Comparison of ENCODE assay signal across 16 cellular contexts in genomic region chr19:3545669-3546034, GRCh38. TPM values are rescaled to one million over a fixed set of nuclear protein-coding genes. Genes with fewer than 3 reads are reported as not detected.
DNase-seq lines count a peak whose midpoint lies in the region; ATAC-seq, FAIRE-seq and TF ChIP-seq lines count a peak whose summit lies in the region.
"Had no signal": no experiment of that assay in that cellular context is flagged by ENCODE, and none has a peak within 500 bp of the region (broad histone marks: within the 10 kb centered on the region; RNA-seq: fewer than 3 reads in every experiment).

No MANE protein-coding gene starts in this region.

- peaks cover 4% of the 10 kb centered on the region for H4K20me1 ChIP-seq in keratinocyte (ENCODE audit: control insufficient read depth, extremely low read depth, insufficient read depth, low read length)

- POLR2A ChIA-PET in activated CD8-positive, alpha-beta T cell treated with anti-CD3 and anti-CD28 coated beads for 36 hours (lab: Charles Lee), result interaction anchor here (1.2 kb wide), 1 partner anchor 11 kb away, joined by 8 read pairs; the partner anchor contains the start of gene MFSD12

- no peaks in the 10 kb centered on the region for H3K79me2 ChIP-seq in keratinocyte (ENCODE audit: control insufficient read depth, insufficient read depth, low read length)

- no peak overlapping the region for H2AFZ ChIP-seq in keratinocyte (ENCODE audit: control insufficient read depth, low read length)

- intact Hi-C loops in activated naive CD4-positive, alpha-beta T cell treated with anti-CD3 and anti-CD28 coated beads for 36 hours (cut with micrococcal nuclease), result loop anchor here (1.0 to 2.0 kb wide), 2 partner anchors 73 to 161 kb away; no protein-coding TSS in a partner anchor
- intact Hi-C loops in activated CD8-positive, alpha-beta T cell treated with anti-CD3 and anti-CD28 coated beads for 36 hours (cut with micrococcal nuclease), result no loop called here
- intact Hi-C loops in left ventricle myocardium inferior (cut with micrococcal nuclease), result no loop called here

- peaks cover 6% of the 10 kb centered on the region for H3K36me3 Mint-ChIP-seq in activated naive CD4-positive, alpha-beta T cell treated with anti-CD3 and anti-CD28 coated beads for 36 hours (ENCODE audit: low read depth)
- peaks cover 9% of the 10 kb centered on the region for H3K36me3 Mint-ChIP-seq in activated CD8-positive, alpha-beta T cell treated with anti-CD3 and anti-CD28 coated beads for 36 hours (ENCODE audit: low read depth)

- no peak for DNase-seq in activated naive CD4-positive, alpha-beta T cell treated with anti-CD3 and anti-CD28 coated beads for 36 hours
- DNase-seq in activated naive CD4-positive, alpha-beta T cell (lab: John Stamatoyannopoulos, UW), result no peak
- no peak for DNase-seq in activated CD8-positive, alpha-beta T cell treated with anti-CD3 and anti-CD28 coated beads for 36 hours
- DNase-seq in keratinocyte (ENCODE audit: low read depth, low spot score) (no peak), substantia nigra (lab: John Stamatoyannopoulos, UW) (no peak), cortex of kidney (lab: John Stamatoyannopoulos, UW) (no peak), left ventricle myocardium inferior (no peak)
- no peak for DNase-seq in activated CD4-positive, CD25-positive, alpha-beta regulatory T cell (lab: John Stamatoyannopoulos, UW)
- DNase-seq: NCI-H2171 had no signal

- peak overlapping the region; percentile 30 for H3K4me2 ChIP-seq in keratinocyte (ENCODE audit: control insufficient read depth, extremely low read depth, insufficient read depth, low read depth, low read length)

- CTCF ChIA-PET in activated naive CD4-positive, alpha-beta T cell treated with anti-CD3 and anti-CD28 coated beads for 36 hours (lab: Charles Lee), result interaction anchor here (0.5 to 3.0 kb wide), 8 partner anchors 10 to 109 kb away, joined by 3 to 32 read pairs (median 4); partner anchors contain the start of genes GIPC3 and MFSD12
- CTCF ChIA-PET in activated CD8-positive, alpha-beta T cell treated with anti-CD3 and anti-CD28 coated beads for 36 hours (lab: Charles Lee), result interaction anchor here (1.1 to 4.2 kb wide), 11 partner anchors 11 to 72 kb away, joined by 3 to 56 read pairs (median 5); partner anchors contain the start of genes GIPC3 and MFSD12

- H3K27ac ChIP-seq in keratinocyte (ENCODE audit: control insufficient read depth, insufficient read depth, low read length) (no peak overlapping the region), substantia nigra (ENCODE audit: low read depth, low read length, poor library complexity, severe bottlenecking) (peak overlapping the region; percentile 94), left ventricle myocardium inferior (replicated peaks) (no peak overlapping the region)
- H3K27ac ChIP-seq: lower lobe of right lung, psoas muscle, thyroid gland had no signal

- no peak overlapping the region for H3K4me3 Mint-ChIP-seq in activated naive CD4-positive, alpha-beta T cell treated with anti-CD3 and anti-CD28 coated beads for 36 hours
- no peak overlapping the region for H3K4me3 Mint-ChIP-seq in activated CD8-positive, alpha-beta T cell treated with anti-CD3 and anti-CD28 coated beads for 36 hours
- H3K4me3 Mint-ChIP-seq: activated CD4-positive, alpha-beta T cell treated with anti-CD3 and anti-CD28 coated beads, Interleukin-2, amount 10 ng/mL, durations not matched to agents 24 days and 14 days; CD4-positive, alpha-beta T cell had no signal

- H3K36me3 ChIP-seq in keratinocyte (ENCODE audit: control insufficient read depth in 2 of 2, extremely low read depth in 1 of 2, insufficient read depth in 2 of 2, low read length in 2 of 2) (peaks cover 9 to 21% of the 10 kb centered on the region in 2 experiments), left ventricle myocardium inferior (peaks cover 14% of the 10 kb centered on the region)
- H3K36me3 ChIP-seq: thyroid gland had no signal

- H3K9me3 ChIP-seq in keratinocyte (ENCODE audit: control insufficient read depth, low read depth, low read length), result no peaks in the 10 kb centered on the region
- H3K9me3 ChIP-seq in left ventricle myocardium inferior (replicated peaks), result no peaks in the 10 kb centered on the region
- H3K9me3 ChIP-seq: lower lobe of right lung, psoas muscle, thyroid gland had no signal

- H3K27me3 Mint-ChIP-seq in activated naive CD4-positive, alpha-beta T cell treated with anti-CD3 and anti-CD28 coated beads for 36 hours (ENCODE audit: low read depth), result no peaks in the 10 kb centered on the region
- H3K27me3 Mint-ChIP-seq in activated CD8-positive, alpha-beta T cell treated with anti-CD3 and anti-CD28 coated beads for 36 hours, result no peaks in the 10 kb centered on the region
- H3K27me3 Mint-ChIP-seq: activated CD4-positive, alpha-beta T cell treated with anti-CD3 and anti-CD28 coated beads, Interleukin-2, amount 10 ng/mL, durations not matched to agents 24 days and 14 days; CD4-positive, alpha-beta T cell had no signal

- H3K4me3 ChIP-seq in keratinocyte (ENCODE audit: control insufficient read depth in 2 of 3, extremely low read depth in 1 of 3, insufficient read depth in 2 of 3, low read depth in 1 of 3, low read length in 3 of 3), result no peak overlapping the region
- no peak overlapping the region for H3K4me3 ChIP-seq in left ventricle myocardium inferior
- H3K4me3 ChIP-seq: lower lobe of right lung, psoas muscle, thyroid gland had no signal

- H3K4me1 ChIP-seq in keratinocyte (ENCODE audit: control insufficient read depth, extremely low read depth, insufficient read depth, low read length) (peaks cover 9% of the 10 kb centered on the region), left ventricle myocardium inferior (peaks cover 11% of the 10 kb centered on the region)
- H3K4me1 ChIP-seq: lower lobe of right lung, psoas muscle, thyroid gland had no signal

- no peaks in the 10 kb centered on the region for H3K9me1 ChIP-seq in keratinocyte (ENCODE audit: control insufficient read depth, extremely low read depth, insufficient read depth, low read length)

- TF ChIP-seq CTCF in activated CD8-positive, alpha-beta T cell treated with anti-CD3 and anti-CD28 coated beads for 36 hours (IDR thresholded peaks at IDR 0.05), result no peak
- TF ChIP-seq CTCF in keratinocyte (optimal IDR thresholded peaks at IDR 0.05 in 1 of 3, IDR thresholded peaks at IDR 0.05 in 1 of 3, conservative IDR thresholded peaks at IDR 0.05 in 1 of 3; ENCODE audit: extremely low read depth in 1 of 3, insufficient read depth in 2 of 3, low read length in 3 of 3), result no peak
- no peak for TF ChIP-seq CTCF in left ventricle myocardium inferior (IDR thresholded peaks at IDR 0.05; ENCODE audit: borderline replicate concordance)

- no peaks in the 10 kb centered on the region for H3K27me3 ChIP-seq in keratinocyte (ENCODE audit: control insufficient read depth, extremely low read depth, insufficient read depth, low read length)
- H3K27me3 ChIP-seq in left ventricle myocardium inferior (ENCODE audit: low read depth), result no peaks in the 10 kb centered on the region
- H3K27me3 ChIP-seq: thyroid gland had no signal

- peak overlapping the region; percentile 62 for H3K27ac Mint-ChIP-seq in activated naive CD4-positive, alpha-beta T cell treated with anti-CD3 and anti-CD28 coated beads for 36 hours
- peak overlapping the region; percentile 8 for H3K27ac Mint-ChIP-seq in activated CD8-positive, alpha-beta T cell treated with anti-CD3 and anti-CD28 coated beads for 36 hours
- H3K27ac Mint-ChIP-seq: activated CD4-positive, alpha-beta T cell treated with anti-CD3 and anti-CD28 coated beads, Interleukin-2, amount 10 ng/mL, durations not matched to agents 24 days and 14 days had no signal

- H3K9me3 Mint-ChIP-seq in activated naive CD4-positive, alpha-beta T cell treated with anti-CD3 and anti-CD28 coated beads for 36 hours, result no peaks in the 10 kb centered on the region
- H3K9me3 Mint-ChIP-seq in activated CD8-positive, alpha-beta T cell treated with anti-CD3 and anti-CD28 coated beads for 36 hours, result no peaks in the 10 kb centered on the region
- H3K9me3 Mint-ChIP-seq: activated CD4-positive, alpha-beta T cell treated with anti-CD3 and anti-CD28 coated beads, Interleukin-2, amount 10 ng/mL, durations not matched to agents 24 days and 14 days; CD4-positive, alpha-beta T cell had no signal

- dilution Hi-C loops in keratinocyte (cut with MboI; ENCODE audit: extremely low pct_ligation_motif_present, low sequenced_read_pairs), result no loop called here

- H3K9ac ChIP-seq in keratinocyte (ENCODE audit: control insufficient read depth, extremely low read depth, insufficient read depth, low read length), result no peak overlapping the region

- no peak for ATAC-seq in activated CD8-positive, alpha-beta T cell treated with anti-CD3 and anti-CD28 coated beads for 36 hours

- H3K4me1 Mint-ChIP-seq in activated naive CD4-positive, alpha-beta T cell treated with anti-CD3 and anti-CD28 coated beads for 36 hours (ENCODE audit: low read depth), result peaks cover 10% of the 10 kb centered on the region
- peaks cover 12% of the 10 kb centered on the region for H3K4me1 Mint-ChIP-seq in activated CD8-positive, alpha-beta T cell treated with anti-CD3 and anti-CD28 coated beads for 36 hours (ENCODE audit: low read depth)

- no peak for FAIRE-seq in keratinocyte (lab: Jason Lieb, UNC)

RNA-seq across cellular contexts. Expression of gene TEKTIP1, which starts 6.7 kb away (rescaled TPM):
- 1 to 10 TPM; 2.1 to 2.5 TPM for total RNA-seq in activated naive CD4-positive, alpha-beta T cell treated with anti-CD3 and anti-CD28 coated beads for 36 hours
- 1 to 10 TPM; 1.6 to 2.4 TPM for total RNA-seq in activated CD8-positive, alpha-beta T cell treated with anti-CD3 and anti-CD28 coated beads for 36 hours
- polyA plus RNA-seq in keratinocyte, result not detected in 3 replicates
- not detected for polyA plus RNA-seq in keratinocyte (2011; ENCODE audit: low read depth)
- polyA plus RNA-seq in keratinocyte (2011; cell fraction: cytosol; rRNA removed), result not detected in 2 replicates
- not detected in 2 replicates for polyA plus RNA-seq in keratinocyte (2011; cell fraction: nucleus; rRNA removed)
- polyA plus RNA-seq in keratinocyte (2012; ENCODE audit: low replicate concordance), result 0.50 TPM in 1 of 2 replicates, not detected in the other
- polyA minus RNA-seq in keratinocyte, result not detected in 3 replicates
- polyA minus RNA-seq in keratinocyte (2011; cell fraction: cytosol; rRNA and poly(A)+ RNA removed), result not detected
- polyA minus RNA-seq in keratinocyte (2011; cell fraction: nucleus; rRNA and poly(A)+ RNA removed), result not detected in 2 replicates
- not detected for total RNA-seq in left ventricle myocardium inferior
- total RNA-seq: LHCN-M2, SK-MEL-5 had no signal
- polyA plus RNA-seq: psoas muscle had no signal

RNA-seq across cellular contexts. Expression of gene MFSD12, which starts 11.7 kb away (rescaled TPM):
- total RNA-seq in activated naive CD4-positive, alpha-beta T cell treated with anti-CD3 and anti-CD28 coated beads for 36 hours, result 10 to 100 TPM; 31.3 to 34.0 TPM
- 10 to 100 TPM; 62.4 to 63.5 TPM for total RNA-seq in activated CD8-positive, alpha-beta T cell treated with anti-CD3 and anti-CD28 coated beads for 36 hours
- 30.0 to 44.7 TPM (median 34.8 TPM) in 3 replicates for polyA plus RNA-seq in keratinocyte
- polyA plus RNA-seq in keratinocyte (2011; ENCODE audit: low read depth), result 9.7 TPM
- 18.7 and 42.2 TPM in 2 replicates for polyA plus RNA-seq in keratinocyte (2011; cell fraction: cytosol; rRNA removed)
- 81.3 and 102 TPM in 2 replicates for polyA plus RNA-seq in keratinocyte (2011; cell fraction: nucleus; rRNA removed)
- polyA plus RNA-seq in keratinocyte (2012; ENCODE audit: low replicate concordance), result 28.1 and 52.7 TPM in 2 replicates
- 33.1 to 91.2 TPM (median 48.2 TPM) in 3 replicates for polyA minus RNA-seq in keratinocyte
- polyA minus RNA-seq in keratinocyte (2011; cell fraction: cytosol; rRNA and poly(A)+ RNA removed), result 81.5 TPM
- 75.0 and 76.5 TPM in 2 replicates for polyA minus RNA-seq in keratinocyte (2011; cell fraction: nucleus; rRNA and poly(A)+ RNA removed)
- 23.5 TPM for total RNA-seq in left ventricle myocardium inferior

RNA-seq across cellular contexts. Expression of gene HMG20B, which starts 27.1 kb away (rescaled TPM):
- 10 to 100 TPM; 63.3 to 65.9 TPM for total RNA-seq in activated naive CD4-positive, alpha-beta T cell treated with anti-CD3 and anti-CD28 coated beads for 36 hours
- 10 to 100 TPM; 42.7 to 47.3 TPM for total RNA-seq in activated CD8-positive, alpha-beta T cell treated with anti-CD3 and anti-CD28 coated beads for 36 hours
- 27.9 to 38.3 TPM (median 27.9 TPM) in 3 replicates for polyA plus RNA-seq in keratinocyte
- polyA plus RNA-seq in keratinocyte (2011; ENCODE audit: low read depth), result 87.5 TPM
- polyA plus RNA-seq in keratinocyte (2011; cell fraction: cytosol; rRNA removed), result 15.2 and 37.3 TPM in 2 replicates
- polyA plus RNA-seq in keratinocyte (2011; cell fraction: nucleus; rRNA removed), result 39.3 and 57.3 TPM in 2 replicates
- polyA plus RNA-seq in keratinocyte (2012; ENCODE audit: low replicate concordance), result 30.6 and 44.6 TPM in 2 replicates
- 6.5 to 17.1 TPM (median 7.6 TPM) in 3 replicates for polyA minus RNA-seq in keratinocyte
- polyA minus RNA-seq in keratinocyte (2011; cell fraction: cytosol; rRNA and poly(A)+ RNA removed), result 54.1 TPM
- 14.0 and 17.2 TPM in 2 replicates for polyA minus RNA-seq in keratinocyte (2011; cell fraction: nucleus; rRNA and poly(A)+ RNA removed)
- total RNA-seq in left ventricle myocardium inferior, result 34.8 TPM

RNA-seq across cellular contexts. Expression of gene FZR1, which starts 39.5 kb away (rescaled TPM):
- 10 to 100 TPM; 40.3 to 46.3 TPM for total RNA-seq in activated naive CD4-positive, alpha-beta T cell treated with anti-CD3 and anti-CD28 coated beads for 36 hours
- total RNA-seq in activated CD8-positive, alpha-beta T cell treated with anti-CD3 and anti-CD28 coated beads for 36 hours, result 10 to 100 TPM; 39.9 to 40.9 TPM
- polyA plus RNA-seq in keratinocyte, result 23.3 to 28.1 TPM (median 26.3 TPM) in 3 replicates
- 24.9 TPM for polyA plus RNA-seq in keratinocyte (2011; ENCODE audit: low read depth)
- 12.2 and 22.5 TPM in 2 replicates for polyA plus RNA-seq in keratinocyte (2011; cell fraction: cytosol; rRNA removed)
- polyA plus RNA-seq in keratinocyte (2011; cell fraction: nucleus; rRNA removed), result 39.2 and 53.9 TPM in 2 replicates
- polyA plus RNA-seq in keratinocyte (2012; ENCODE audit: low replicate concordance), result 30.7 and 36.9 TPM in 2 replicates
- 21.9 to 83.9 TPM (median 27.4 TPM) in 3 replicates for polyA minus RNA-seq in keratinocyte
- polyA minus RNA-seq in keratinocyte (2011; cell fraction: cytosol; rRNA and poly(A)+ RNA removed), result 39.9 TPM
- 32.5 and 42.2 TPM in 2 replicates for polyA minus RNA-seq in keratinocyte (2011; cell fraction: nucleus; rRNA and poly(A)+ RNA removed)
- 20.7 TPM for total RNA-seq in left ventricle myocardium inferior

RNA-seq across cellular contexts. Expression of gene GIPC3, which starts 39.6 kb away (rescaled TPM):
- under 1 TPM; 0.20 to 0.29 TPM for total RNA-seq in activated naive CD4-positive, alpha-beta T cell treated with anti-CD3 and anti-CD28 coated beads for 36 hours
- under 1 TPM; 0.09 to 0.14 TPM for total RNA-seq in activated CD8-positive, alpha-beta T cell treated with anti-CD3 and anti-CD28 coated beads for 36 hours
- not detected in 3 replicates for polyA plus RNA-seq in keratinocyte
- not detected for polyA plus RNA-seq in keratinocyte (2011; ENCODE audit: low read depth)
- not detected in 2 replicates for polyA plus RNA-seq in keratinocyte (2011; cell fraction: cytosol; rRNA removed)
- polyA plus RNA-seq in keratinocyte (2011; cell fraction: nucleus; rRNA removed), result not detected in 2 replicates
- polyA plus RNA-seq in keratinocyte (2012; ENCODE audit: low replicate concordance), result not detected in 2 replicates
- not detected in 3 replicates for polyA minus RNA-seq in keratinocyte
- polyA minus RNA-seq in keratinocyte (2011; cell fraction: cytosol; rRNA and poly(A)+ RNA removed), result not detected
- not detected in 2 replicates for polyA minus RNA-seq in keratinocyte (2011; cell fraction: nucleus; rRNA and poly(A)+ RNA removed)
- 1.6 TPM for total RNA-seq in left ventricle myocardium inferior
